In the genomic region with DNA sequence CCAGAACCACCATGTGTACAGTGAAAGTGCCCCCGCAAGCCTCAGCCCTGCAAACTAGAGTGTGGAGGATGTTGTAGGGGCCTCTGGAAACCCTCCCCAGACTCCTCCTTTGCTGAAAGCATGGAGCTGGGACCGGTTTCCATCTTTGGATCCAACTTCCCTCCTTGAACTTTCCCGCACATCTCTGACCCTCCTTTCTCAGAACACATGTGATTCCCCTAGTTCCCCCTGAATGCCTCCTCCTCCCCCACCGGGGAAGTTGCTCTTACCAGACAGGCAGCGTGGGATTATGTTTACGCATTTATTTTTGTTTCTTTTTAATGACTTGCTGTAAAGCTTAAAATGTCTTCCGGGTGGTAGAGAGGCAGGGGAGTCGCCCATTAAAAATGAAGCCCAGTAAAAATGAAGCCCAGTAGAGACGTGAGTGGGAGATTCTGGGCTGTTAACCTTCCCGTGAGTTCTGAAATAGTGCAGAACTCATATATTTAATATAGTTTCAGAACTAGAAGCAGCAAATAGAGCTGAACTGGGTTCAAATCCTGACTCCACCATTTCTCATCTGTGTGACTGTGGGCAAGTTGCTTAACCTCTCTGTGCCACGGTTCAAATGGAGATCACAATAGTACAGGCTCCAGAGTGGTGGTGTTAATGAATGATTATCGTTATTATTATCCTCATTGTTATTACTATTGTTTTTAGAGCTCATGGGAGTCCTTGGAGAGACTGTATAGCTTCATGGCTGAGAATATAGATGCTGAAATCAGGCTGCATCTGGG, we compare ENCODE assay signal across 16 cellular contexts. TPM values are rescaled to one million over a fixed set of nuclear protein-coding genes. Genes with fewer than 3 reads are reported as not detected.
DNase-seq lines count a peak whose midpoint lies in the region; TF ChIP-seq lines count a peak whose summit lies in the region.
"Had no signal": no experiment of that assay in that cellular context is flagged by ENCODE, and none has a peak within 500 bp of the region (broad histone marks: within the 10 kb centered on the region; RNA-seq: fewer than 3 reads in every experiment).

No MANE protein-coding gene starts in this region.

- no peak overlapping the region for H3K4me3 Mint-ChIP-seq in T-helper 2 cell treated with Interferon-gamma antibody and Interleukin-4, amounts not matched to agents 5 μg/mL and 100 μg/mL, for 36 hours
- H3K4me3 Mint-ChIP-seq in activated naive CD4-positive, alpha-beta T cell treated with anti-CD3 and anti-CD28 coated beads for 36 hours, result no peak overlapping the region
- H3K4me3 Mint-ChIP-seq: activated T-helper 1 cell treated with anti-CD3 and anti-CD28 coated beads, Interleukin-12 subunit alpha, Interleukin-12 subunit beta, Interleukin-2, Interleukin-4 antibody, amounts not matched to agents 30 ng/mL and 10 ng/mL and 1 ng/mL, durations not matched to agents 14 hours and 24 hours and 36 hours; natural killer cell treated with Interleukin-12 subunit alpha and Interleukin-12 subunit beta and Interleukin-15 and Interleukin-18, amount 100 ng/mL, for 72 hours had no signal

- H3K4me1 ChIP-seq in hepatocyte (ENCODE audit: insufficient read depth), result no peaks in the 10 kb centered on the region
- peaks cover 23 to 32% of the 10 kb centered on the region in 2 experiments for H3K4me1 ChIP-seq in neutrophil (ENCODE audit: control insufficient read depth in 1 of 2, insufficient read depth in 1 of 2, low read depth in 1 of 2, low read length in 1 of 2)
- H3K4me1 ChIP-seq in transverse colon, result peaks cover 0 to 23% (median 6%) of the 10 kb centered on the region in 4 donors
- H3K4me1 ChIP-seq: SJCRH30 had no signal

- no peak overlapping the region for H2AFZ ChIP-seq in hepatocyte

- 72% methylated on average over 12 of the region's 12 CpGs for WGBS in hepatocyte (ENCODE audit: low lambda C conversion rate, missing lambda C conversion rate)
- 70 to 72% methylated on average over 10 to 12 of the region's 12 CpGs for WGBS in transverse colon (ENCODE audit: low coverage in 1 of 2), 2 donors

- H3K4me3 ChIP-seq in hepatocyte (no peak overlapping the region), neutrophil (ENCODE audit: low read depth in 1 of 2, low read length in 1 of 2) (no peak overlapping the region), transverse colon (no peak overlapping the region)
- H3K4me3 ChIP-seq: SJCRH30 had no signal

- no peak overlapping the region for H3K4me2 ChIP-seq in hepatocyte

- intact Hi-C loops in transverse colon (cut with DNase I; ENCODE audit: low total_unique reads), result no loop called here
- intact Hi-C loops in activated naive CD4-positive, alpha-beta T cell treated with anti-CD3 and anti-CD28 coated beads for 36 hours (cut with micrococcal nuclease), result no loop called here

- H3K9me3 Mint-ChIP-seq in T-helper 2 cell treated with Interferon-gamma antibody and Interleukin-4, amounts not matched to agents 5 μg/mL and 100 μg/mL, for 36 hours, result no peaks in the 10 kb centered on the region
- no peaks in the 10 kb centered on the region for H3K9me3 Mint-ChIP-seq in activated naive CD4-positive, alpha-beta T cell treated with anti-CD3 and anti-CD28 coated beads for 36 hours
- H3K9me3 Mint-ChIP-seq: activated T-helper 1 cell treated with anti-CD3 and anti-CD28 coated beads, Interleukin-12 subunit alpha, Interleukin-12 subunit beta, Interleukin-2, Interleukin-4 antibody, amounts not matched to agents 30 ng/mL and 10 ng/mL and 1 ng/mL, durations not matched to agents 14 hours and 24 hours and 36 hours; natural killer cell treated with Interleukin-12 subunit alpha and Interleukin-12 subunit beta and Interleukin-15 and Interleukin-18, amount 100 ng/mL, for 72 hours had no signal

- no peaks in the 10 kb centered on the region for H3K9me2 ChIP-seq in hepatocyte (replicated peaks; ENCODE audit: insufficient read depth)

- H4K20me1 ChIP-seq in hepatocyte (ENCODE audit: insufficient read depth, poor library complexity, severe bottlenecking), result no peaks in the 10 kb centered on the region

- in situ Hi-C loops in transverse colon (cut with MboI; ENCODE audit: low pct_ligation_motif_present in 1 of 4, low pct_unique_long_range_greater_than_20kb in 1 of 4, low sequenced_read_pairs in 3 of 4), result loop anchor here in 1 of 4 donors (10.0 kb wide), 1 partner anchor 53 kb away; no protein-coding TSS in a partner anchor

- no peaks in the 10 kb centered on the region for H3K27me3 ChIP-seq in hepatocyte
- no peaks in the 10 kb centered on the region for H3K27me3 ChIP-seq in neutrophil
- H3K27me3 ChIP-seq in transverse colon, result no peaks in the 10 kb centered on the region

- TF ChIP-seq POLR2A in transverse colon (IDR thresholded peaks at IDR 0.05), result no peak

- H3K79me2 ChIP-seq in hepatocyte, result no peaks in the 10 kb centered on the region

- peak overlapping the region; percentile 38 for H3K27ac Mint-ChIP-seq in T-helper 2 cell treated with Interferon-gamma antibody and Interleukin-4, amounts not matched to agents 5 μg/mL and 100 μg/mL, for 36 hours
- no peak overlapping the region for H3K27ac Mint-ChIP-seq in activated naive CD4-positive, alpha-beta T cell treated with anti-CD3 and anti-CD28 coated beads for 36 hours
- H3K27ac Mint-ChIP-seq: activated T-helper 1 cell treated with anti-CD3 and anti-CD28 coated beads, Interleukin-12 subunit alpha, Interleukin-12 subunit beta, Interleukin-2, Interleukin-4 antibody, amounts not matched to agents 30 ng/mL and 10 ng/mL and 1 ng/mL, durations not matched to agents 14 hours and 24 hours and 36 hours; natural killer cell treated with Interleukin-12 subunit alpha and Interleukin-12 subunit beta and Interleukin-15 and Interleukin-18, amount 100 ng/mL, for 72 hours had no signal

- no peaks in the 10 kb centered on the region for H3K9me3 ChIP-seq in hepatocyte (ENCODE audit: low read depth)
- H3K9me3 ChIP-seq in neutrophil, result no peaks in the 10 kb centered on the region
- no peaks in the 10 kb centered on the region for H3K9me3 ChIP-seq in transverse colon
- H3K9me3 ChIP-seq: SJCRH30 had no signal

- H3K4me1 Mint-ChIP-seq in T-helper 2 cell treated with Interferon-gamma antibody and Interleukin-4, amounts not matched to agents 5 μg/mL and 100 μg/mL, for 36 hours (ENCODE audit: low read depth), result peaks cover 12% of the 10 kb centered on the region
- H3K4me1 Mint-ChIP-seq in activated naive CD4-positive, alpha-beta T cell treated with anti-CD3 and anti-CD28 coated beads for 36 hours (ENCODE audit: low read depth), result peaks cover 12% of the 10 kb centered on the region

- H3K27ac ChIP-seq in hepatocyte (peak overlapping the region; percentile 78), neutrophil (peak overlapping the region; percentile 34), transverse colon (peak overlapping the region; percentile 47 to 66 (median 56))
- H3K27ac ChIP-seq: 22Rv1, SJCRH30 had no signal

- CTCF ChIA-PET in activated naive CD4-positive, alpha-beta T cell treated with anti-CD3 and anti-CD28 coated beads for 36 hours (lab: Charles Lee), result interaction anchor here (0.9 to 6.0 kb wide), 8 partner anchors 9 to 77 kb away, joined by 3 to 51 read pairs (median 5); no protein-coding TSS in a partner anchor

- H3K36me3 Mint-ChIP-seq in T-helper 2 cell treated with Interferon-gamma antibody and Interleukin-4, amounts not matched to agents 5 μg/mL and 100 μg/mL, for 36 hours (ENCODE audit: low read depth), result no peaks in the 10 kb centered on the region
- no peaks in the 10 kb centered on the region for H3K36me3 Mint-ChIP-seq in activated naive CD4-positive, alpha-beta T cell treated with anti-CD3 and anti-CD28 coated beads for 36 hours (ENCODE audit: low read depth)
- H3K36me3 Mint-ChIP-seq: natural killer cell treated with Interleukin-12 subunit alpha and Interleukin-12 subunit beta and Interleukin-15 and Interleukin-18, amount 100 ng/mL, for 72 hours had no signal

- TF ChIP-seq EP300 in transverse colon (IDR thresholded peaks at IDR 0.05; ENCODE audit: low read depth), result no peak

- TF ChIP-seq CTCF in hepatocyte (IDR thresholded peaks at IDR 0.05; ENCODE audit: poor library complexity), result no peak
- TF ChIP-seq CTCF in neutrophil (IDR thresholded peaks at IDR 0.05), result no peak
- TF ChIP-seq CTCF in transverse colon (IDR thresholded peaks at IDR 0.05), result no peak

- no peaks in the 10 kb centered on the region for H3K27me3 Mint-ChIP-seq in T-helper 2 cell treated with Interferon-gamma antibody and Interleukin-4, amounts not matched to agents 5 μg/mL and 100 μg/mL, for 36 hours (ENCODE audit: low read depth)
- H3K27me3 Mint-ChIP-seq in activated naive CD4-positive, alpha-beta T cell treated with anti-CD3 and anti-CD28 coated beads for 36 hours (ENCODE audit: low read depth), result no peaks in the 10 kb centered on the region

- H3K36me3 ChIP-seq in hepatocyte (replicated peaks; ENCODE audit: insufficient read depth, low read depth) (no peaks in the 10 kb centered on the region), neutrophil (no peaks in the 10 kb centered on the region), transverse colon (no peaks in the 10 kb centered on the region)
- H3K36me3 ChIP-seq: SJCRH30 had no signal

- no peak for DNase-seq in T-helper 2 cell treated with Interferon-gamma antibody and Interleukin-4, amounts not matched to agents 5 μg/mL and 100 μg/mL, for 36 hours (ENCODE audit: low spot score)
- DNase-seq in T-helper 2 cell (no peak), hepatocyte (ENCODE audit: low spot score) (no peak), transverse colon (no peak), islet precursor cell (no peak), COLO829 (ENCODE audit: low spot score) (no peak)
- DNase-seq in activated naive CD4-positive, alpha-beta T cell treated with anti-CD3 and anti-CD28 coated beads for 36 hours, result no peak
- DNase-seq: activated CD4-positive, alpha-beta T cell treated with anti-CD3 and anti-CD28 coated beads, Interleukin-2, amount 50 U/mL, for 48 hours; amniotic stem cell; NCI-H1105 treated with DMSO at 0.1 percent for 48 hours; SJCRH30; stimulated activated naive CD8-positive, alpha-beta T cell treated with anti-CD3 and anti-CD28 coated beads, Interleukin-15, Interleukin-2, amounts not matched to agents 100 U/mL and 50 U/mL, for 24 hours had no signal

RNA-seq across cellular contexts. Expression of gene PTPN1, which starts 8.0 kb away (rescaled TPM):
- total RNA-seq in hepatocyte (28.3 and 32.1 TPM in 2 replicates), transverse colon (10 to 100 TPM; 19.3 to 34.8 (median 28.8) TPM)
- polyA plus RNA-seq in hepatocyte, result 22.0 and 30.8 TPM in 2 replicates
- 100 to 1,000 TPM; 111 to 119 TPM for total RNA-seq in activated naive CD4-positive, alpha-beta T cell treated with anti-CD3 and anti-CD28 coated beads for 36 hours
